Comparison of ENCODE assay signal across 9 cellular contexts in the genomic region with DNA sequence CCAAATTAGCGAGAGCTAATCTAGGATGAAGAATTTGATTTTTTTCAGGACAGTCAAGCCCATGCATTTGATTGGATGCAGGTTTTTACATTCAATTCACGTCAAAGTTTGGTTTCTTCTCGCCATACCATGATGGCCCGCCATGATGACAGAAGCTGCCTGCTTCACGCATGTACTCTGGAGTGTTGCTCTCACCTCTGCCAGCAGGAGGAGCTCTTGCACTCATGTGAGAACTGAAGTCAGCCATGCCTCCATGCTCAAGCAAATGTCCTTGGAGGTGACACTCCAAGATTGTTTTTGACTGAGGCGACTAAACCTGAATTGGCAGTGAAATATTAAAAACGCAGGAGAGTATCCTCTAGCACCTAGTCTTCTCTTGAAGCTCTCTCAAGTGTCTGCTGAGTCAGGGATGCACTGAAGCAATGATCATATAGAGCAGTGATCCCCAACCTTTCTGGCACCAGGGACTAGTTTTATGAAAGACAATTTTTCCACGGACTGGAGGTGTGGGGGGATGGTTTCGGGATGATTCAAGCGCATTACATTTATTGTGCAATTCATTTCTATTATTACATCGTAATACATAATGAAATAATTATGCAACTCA.
DNase-seq lines count a peak whose midpoint lies in the region; ATAC-seq and TF ChIP-seq lines count a peak whose summit lies in the region.
"Had no signal": no experiment of that assay in that cellular context is flagged by ENCODE, and none has a peak within 500 bp of the region (broad histone marks: within the 10 kb centered on the region; RNA-seq: fewer than 3 reads in every experiment).

No MANE protein-coding gene starts in this region.

- intact Hi-C loops in activated CD4-positive, alpha-beta memory T cell treated with anti-CD3 and anti-CD28 coated beads for 36 hours (cut with micrococcal nuclease): loop anchor here (2.0 kb wide), 1 partner anchor 238 kb away; no protein-coding TSS in a partner anchor

- peak; percentile 84 for TF ChIP-seq CTCF in osteoblast (IDR thresholded peaks at IDR 0.05; ENCODE audit: extremely low read depth, low read depth, low read length)

- no peak overlapping the region for H3K27ac Mint-ChIP-seq in activated CD4-positive, alpha-beta memory T cell treated with anti-CD3 and anti-CD28 coated beads for 36 hours
- H3K27ac Mint-ChIP-seq: stimulated activated naive CD8-positive, alpha-beta T cell treated with anti-CD3 and anti-CD28 coated beads, Interleukin-15, Interleukin-2, amounts not matched to agents 100 ng/mL and 50 ng/mL, for 24 hours had no signal

- H3K79me2 ChIP-seq in osteoblast (ENCODE audit: insufficient read depth, low read length): no peaks in the 10 kb centered on the region

- H3K4me3 Mint-ChIP-seq in activated CD4-positive, alpha-beta memory T cell treated with anti-CD3 and anti-CD28 coated beads for 36 hours: no peak overlapping the region
- H3K4me3 Mint-ChIP-seq: stimulated activated naive CD8-positive, alpha-beta T cell treated with anti-CD3 and anti-CD28 coated beads, Interleukin-15, Interleukin-2, amounts not matched to agents 100 ng/mL and 50 ng/mL, for 24 hours had no signal

- peak; percentile 99 for ATAC-seq in GM18519 (IDR thresholded peaks at IDR 0.05; ENCODE audit: low FRiP score, unreplicated experiment)
- ATAC-seq in HG02970 (IDR thresholded peaks at IDR 0.05; ENCODE audit: low FRiP score, unreplicated experiment): peak; percentile 92

- DNase-seq in AML-193 (lab: John Stamatoyannopoulos, UW) (peak; percentile 41 to 59), NCI-H446 (lab: John Stamatoyannopoulos, UW) (peak; percentile 3 to 72), fibroblast of gingiva (ENCODE audit: low read depth) (peak; percentile 9), osteoblast (ENCODE audit: insufficient read length, low spot score, missing footprints) (peak; percentile 51), ecto neural progenitor cell (ENCODE audit: low spot score) (no peak)
- peak; percentile 72 for DNase-seq in activated CD4-positive, alpha-beta memory T cell treated with anti-CD3 and anti-CD28 coated beads for 36 hours

- H3K27ac ChIP-seq in osteoblast (ENCODE audit: low read depth, low read length): no peak overlapping the region

- H4K20me1 ChIP-seq in osteoblast (ENCODE audit: insufficient read depth, low read length): no peaks in the 10 kb centered on the region

- no peaks in the 10 kb centered on the region for H3K27me3 ChIP-seq in osteoblast (ENCODE audit: insufficient read depth, low read length)

- CTCF ChIA-PET in activated CD4-positive, alpha-beta memory T cell treated with anti-CD3 and anti-CD28 coated beads for 36 hours (lab: Charles Lee): interaction anchor here (0.6 to 3.5 kb wide), 14 partner anchors 9 to 1296 kb away, joined by 3 to 15 read pairs (median 4); no protein-coding TSS in a partner anchor

- no peak overlapping the region for H2AFZ ChIP-seq in osteoblast (ENCODE audit: low read length)

- H3K9me3 ChIP-seq in osteoblast (ENCODE audit: low read depth, low read length): no peaks in the 10 kb centered on the region

- no peaks in the 10 kb centered on the region for H3K9me3 Mint-ChIP-seq in activated CD4-positive, alpha-beta memory T cell treated with anti-CD3 and anti-CD28 coated beads for 36 hours
- H3K9me3 Mint-ChIP-seq: stimulated activated naive CD8-positive, alpha-beta T cell treated with anti-CD3 and anti-CD28 coated beads, Interleukin-15, Interleukin-2, amounts not matched to agents 100 ng/mL and 50 ng/mL, for 24 hours had no signal

- no peaks in the 10 kb centered on the region for H3K36me3 Mint-ChIP-seq in activated CD4-positive, alpha-beta memory T cell treated with anti-CD3 and anti-CD28 coated beads for 36 hours

- POLR2A ChIA-PET in activated CD4-positive, alpha-beta memory T cell treated with anti-CD3 and anti-CD28 coated beads for 36 hours (lab: Charles Lee): no interaction called here

- no peaks in the 10 kb centered on the region for H3K36me3 ChIP-seq in osteoblast (ENCODE audit: insufficient read depth, low read length)

- H3K4me1 ChIP-seq in osteoblast (ENCODE audit: insufficient read depth, low read length): no peaks in the 10 kb centered on the region

- no peaks in the 10 kb centered on the region for H3K4me1 Mint-ChIP-seq in activated CD4-positive, alpha-beta memory T cell treated with anti-CD3 and anti-CD28 coated beads for 36 hours (ENCODE audit: low read depth)

- no peak overlapping the region for H3K4me2 ChIP-seq in osteoblast (ENCODE audit: insufficient read depth, low read length)

- H3K27me3 Mint-ChIP-seq in activated CD4-positive, alpha-beta memory T cell treated with anti-CD3 and anti-CD28 coated beads for 36 hours: peaks cover 2% of the 10 kb centered on the region

- H3K4me3 ChIP-seq in osteoblast (ENCODE audit: insufficient read depth, low read length): no peak overlapping the region
